1 cellular context compared by ENCODE assay signal in genomic region chr10:102117391-102118159, GRCh38.
TF ChIP-seq lines count a peak whose summit lies in the region.

No MANE protein-coding gene starts in this region.

TF ChIP-seq in K562, 482 proteins besides CTCF, POLR2A, EP300 and RAD21 (continued from another document):
- TF ChIP-seq CUX1 (CRISPR knock-in tag; IDR thresholded peaks at IDR 0.05), result no peak
- peak; percentile 48 to 54; a peak in 3 of 4 replicates for TF ChIP-seq MAZ (CRISPR knock-in tag; conservative IDR thresholded peaks at IDR 0.05 in 1 of 2, IDR thresholded peaks at IDR 0.05 in 1 of 2)
- peak; percentile 17 for TF ChIP-seq RBBP5 (IDR thresholded peaks at IDR 0.05; ENCODE audit: borderline replicate concordance, insufficient read depth, low read length, poor library complexity, severe bottlenecking)
- no peak for TF ChIP-seq ELK1 (CRISPR knock-in tag; IDR thresholded peaks at IDR 0.05)
- TF ChIP-seq ZNF75A (CRISPR knock-in tag; IDR thresholded peaks at IDR 0.05), result no peak
- TF ChIP-seq TOE1 (IDR thresholded peaks at IDR 0.05; ENCODE audit: borderline replicate concordance), result 0 out of 2 replicates have a peak, but pooled peaks have one; percentile 18
- no peak for TF ChIP-seq TOE1 (CRISPR knock-in tag; IDR thresholded peaks at IDR 0.05; ENCODE audit: borderline replicate concordance, low read depth)
- TF ChIP-seq RHOXF2B (CRISPR knock-in tag; conservative IDR thresholded peaks at IDR 0.05), result no peak
- TF ChIP-seq MECOM (CRISPR knock-in tag; IDR thresholded peaks at IDR 0.05), result no peak
- no peak for TF ChIP-seq CREB3L1 (IDR thresholded peaks at IDR 0.05; ENCODE audit: borderline replicate concordance, low read depth)
- TF ChIP-seq MXD1 (CRISPR knock-in tag; IDR thresholded peaks at IDR 0.05; ENCODE audit: borderline replicate concordance, poor library complexity, severe bottlenecking), result no peak
- TF ChIP-seq ARID2 (IDR thresholded peaks at IDR 0.05), result no peak
- no peak for TF ChIP-seq NR2F6 (CRISPR knock-in tag; IDR thresholded peaks at IDR 0.05)
- TF ChIP-seq RREB1 (CRISPR knock-in tag; IDR thresholded peaks at IDR 0.05), result no peak
- no peak for TF ChIP-seq ESRRB (CRISPR knock-in tag; IDR thresholded peaks at IDR 0.05; ENCODE audit: borderline replicate concordance)
- TF ChIP-seq ZNF592 (IDR thresholded peaks at IDR 0.05), result 0 out of 2 replicates have a peak, but pooled peaks have one; percentile 57
- TF ChIP-seq RBM25 (IDR thresholded peaks at IDR 0.05; ENCODE audit: low read depth, low read length, severe bottlenecking), result no peak
- TF ChIP-seq RBFOX2 (IDR thresholded peaks at IDR 0.05; ENCODE audit: low read depth, low read length), result peak; percentile 50
- peak in 1 of 2 experiments; percentile 33; a peak in 1 of 4 replicates for TF ChIP-seq RCOR1 (IDR thresholded peaks at IDR 0.05; ENCODE audit: borderline replicate concordance in 1 of 2, low read depth in 2 of 2, low read length in 2 of 2)
- no peak for TF ChIP-seq E2F8 (IDR thresholded peaks at IDR 0.05; ENCODE audit: low read depth, partially characterized antibody)
- no peak for TF ChIP-seq SAFB (IDR thresholded peaks at IDR 0.05; ENCODE audit: borderline replicate concordance, low read depth, low read length)
- TF ChIP-seq HDAC2 (IDR thresholded peaks at IDR 0.05), result no peak
- no peak for TF ChIP-seq KAT2B (IDR thresholded peaks at IDR 0.05; ENCODE audit: low read depth, low read length)
- TF ChIP-seq SREBF2 (CRISPR knock-in tag; IDR thresholded peaks at IDR 0.05), result no peak
- no peak for TF ChIP-seq SFPQ (IDR thresholded peaks at IDR 0.05; ENCODE audit: low read depth, low read length)
- 0 out of 2 replicates have a peak, but pooled peaks have one; percentile 20 for TF ChIP-seq CTBP1 (IDR thresholded peaks at IDR 0.05; ENCODE audit: borderline replicate concordance)
- TF ChIP-seq STAT5B (CRISPR knock-in tag; IDR thresholded peaks at IDR 0.05), result no peak
- TF ChIP-seq LEF1 (IDR thresholded peaks at IDR 0.05), result no peak
- TF ChIP-seq SAP30 (IDR thresholded peaks at IDR 0.05; ENCODE audit: borderline replicate concordance, insufficient read depth, low read depth, low read length, poor library complexity, severe bottlenecking), result no peak
- no peak for TF ChIP-seq EZH2 (IDR thresholded peaks at IDR 0.05; ENCODE audit: borderline replicate concordance, low read depth, low read length)
- no peak for TF ChIP-seq XRCC5 (IDR thresholded peaks at IDR 0.05; ENCODE audit: low read depth, low read length)
- TF ChIP-seq DNMT1 (IDR thresholded peaks at IDR 0.05), result no peak
- TF ChIP-seq EP400 (IDR thresholded peaks at IDR 0.05), result peak; percentile 77; the same call in 1 of the 2 replicates
